11 cellular contexts compared by ENCODE assay signal in the genomic region with DNA sequence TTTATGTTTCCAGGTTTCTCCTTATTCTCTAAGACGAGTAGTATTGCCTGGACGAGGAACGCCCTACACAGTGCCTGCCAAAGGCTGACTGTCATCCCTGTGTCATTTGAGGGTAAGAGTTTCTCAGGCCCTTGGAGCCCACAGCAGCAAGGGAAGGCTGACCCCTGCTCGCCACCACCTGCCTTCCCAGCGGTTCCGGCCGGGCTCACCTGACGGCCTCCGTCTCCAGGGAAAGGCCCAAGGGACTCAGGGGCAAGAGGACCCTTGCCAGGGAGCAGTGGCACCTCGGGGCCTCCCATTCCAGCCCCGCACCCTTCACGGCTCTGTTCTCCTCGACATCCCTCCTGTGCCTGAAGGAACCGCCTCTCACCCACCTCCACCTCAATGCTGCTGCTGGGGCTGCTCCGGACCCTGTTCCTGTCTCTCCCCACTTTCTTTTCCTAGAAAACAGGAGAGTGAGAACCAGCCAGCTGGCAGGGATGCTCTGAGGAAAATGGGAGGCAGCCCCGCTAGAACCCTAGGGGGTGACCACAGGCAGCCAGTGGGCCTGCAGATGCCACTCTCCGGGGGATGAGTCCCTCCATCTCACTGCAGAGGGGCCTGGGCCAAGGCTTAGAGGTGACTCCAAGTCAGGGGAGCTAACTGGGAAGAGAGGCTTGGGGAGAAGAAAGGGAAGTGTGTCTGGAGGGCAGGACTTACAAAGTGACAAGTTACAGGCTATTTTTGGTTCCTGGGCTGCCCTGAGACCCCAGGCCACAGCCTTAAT. TPM values are rescaled to one million over a fixed set of nuclear protein-coding genes. Genes with fewer than 3 reads are reported as not detected.
DNase-seq lines count a peak whose midpoint lies in the region; ATAC-seq and TF ChIP-seq lines count a peak whose summit lies in the region.
"Had no signal": no experiment of that assay in that cellular context is flagged by ENCODE, and none has a peak within 500 bp of the region (broad histone marks: within the 10 kb centered on the region; RNA-seq: fewer than 3 reads in every experiment).

No MANE protein-coding gene starts in this region.

- no peak for TF ChIP-seq CTCF in HFFc6 (IDR thresholded peaks at IDR 0.05)
- no peak for TF ChIP-seq CTCF in foreskin fibroblast (IDR thresholded peaks at IDR 0.05; ENCODE audit: low read depth, low read length)
- TF ChIP-seq CTCF in neural crest cell (conservative IDR thresholded peaks at IDR 0.05), result no peak

- no peak for ATAC-seq in GM21619 (IDR thresholded peaks at IDR 0.05; ENCODE audit: unreplicated experiment)

- H3K27me3 Mint-ChIP-seq in HFFc6 (ENCODE audit: insufficient read depth) (peaks cover 14% of the 10 kb centered on the region; the same call in 1 of the 2 replicates), neural crest cell (ENCODE audit: low read depth) (peaks cover 75% of the 10 kb centered on the region)

- H3K4me1 ChIP-seq in ACC112 (ENCODE audit: control insufficient read depth, insufficient read depth, low read length, unreplicated experiment), result peaks cover 7% of the 10 kb centered on the region

- DNase-seq in HFFc6 (no peak), foreskin fibroblast (no peak), neural crest cell (ENCODE audit: low read depth, low spot score) (no peak), NCI-H1105 (lab: John Stamatoyannopoulos, UW) (no peak), NCI-H1417 treated with DMSO at 0.1 percent for 48 hours (lab: John Stamatoyannopoulos, UW) (no peak), GM19240 (ENCODE audit: insufficient read length, low spot score) (no peak)
- DNase-seq: COR-L47, HCEC 1CT had no signal

- H3K9me3 Mint-ChIP-seq in HFFc6 (no peaks in the 10 kb centered on the region), neural crest cell (no peaks in the 10 kb centered on the region)

- peak overlapping the region; percentile 34; the same call in 1 of the 2 replicates for H3K27ac Mint-ChIP-seq in HFFc6
- H3K27ac Mint-ChIP-seq in neural crest cell (ENCODE audit: unreplicated experiment), result no peak overlapping the region

- H3K79me2 ChIP-seq in ACC112 (ENCODE audit: control insufficient read depth, insufficient read depth, low read length, unreplicated experiment), result no peaks in the 10 kb centered on the region

- peaks cover 50% of the 10 kb centered on the region for H3K4me1 Mint-ChIP-seq in HFFc6 (ENCODE audit: low read depth)
- peaks cover 11% of the 10 kb centered on the region for H3K4me1 Mint-ChIP-seq in neural crest cell

- no peak overlapping the region for H2AFZ ChIP-seq in ACC112 (ENCODE audit: low read length, unreplicated experiment)

- H3K36me3 Mint-ChIP-seq in HFFc6 (ENCODE audit: low read depth) (peaks cover 9% of the 10 kb centered on the region; the same call in 1 of the 2 replicates), neural crest cell (ENCODE audit: low read depth) (no peaks in the 10 kb centered on the region)

- peaks cover 15% of the 10 kb centered on the region; the same call in 1 of the 2 replicates for H3K27me3 ChIP-seq in ACC112 (ENCODE audit: insufficient read depth, low read length)

- H3K4me3 ChIP-seq in ACC112 (ENCODE audit: low read depth, low read length) (peak overlapping the region; percentile 80), foreskin fibroblast (ENCODE audit: low read depth in 1 of 2, low read length in 2 of 2) (peak overlapping the region; percentile 59 to 64)

- no peak overlapping the region for H3K27ac ChIP-seq in ACC112 (ENCODE audit: low read depth, low read length)

- H3K4me3 Mint-ChIP-seq in HFFc6 (peak overlapping the region; percentile 94), neural crest cell (peak overlapping the region; percentile 84)

- H3K36me3 ChIP-seq in ACC112 (ENCODE audit: insufficient read depth, low read length), result no peaks in the 10 kb centered on the region

RNA-seq across cellular contexts. Expression of gene LIMS2, which starts 1.8 kb away (rescaled TPM):
- total RNA-seq in HFFc6 (2021; fragmentation: NEBNext Ultra II Directional; extraction: Animal tissue kit (Norgen Biotek cat#: 25700)), result 10 to 100 TPM; 47.8 to 65.0 (median 59.1) TPM
- total RNA-seq in neural crest cell, result 7.6 and 8.8 TPM in 2 replicates

RNA-seq across cellular contexts. Expression of gene GPR17, which starts 27.5 kb away (rescaled TPM):
- total RNA-seq in HFFc6 (2021; fragmentation: NEBNext Ultra II Directional; extraction: Animal tissue kit (Norgen Biotek cat#: 25700)), result not detected
- total RNA-seq in neural crest cell, result 6.4 and 7.7 TPM in 2 replicates
- total RNA-seq: T-helper 2 cell treated with Interferon-gamma antibody and Interleukin-4, amounts not matched to agents 100 ng/mL and 5 ng/mL, for 36 hours had no signal

RNA-seq across cellular contexts. Expression of gene SFT2D3, which starts 27.8 kb away (rescaled TPM):
- total RNA-seq in HFFc6 (2021; fragmentation: NEBNext Ultra II Directional; extraction: Animal tissue kit (Norgen Biotek cat#: 25700)), result 1 to 10 TPM; 2.5 to 3.2 (median 3.0) TPM
- 18.8 TPM in 2 replicates for total RNA-seq in neural crest cell
